ENCODE assay signal across 8 cellular contexts in genomic region chr4:38675167-38676121, GRCh38. TPM values are rescaled to one million over a fixed set of nuclear protein-coding genes. Genes with fewer than 3 reads are reported as not detected.
DNase-seq lines count a peak whose midpoint lies in the region; ATAC-seq and TF ChIP-seq lines count a peak whose summit lies in the region.

No MANE protein-coding gene starts in this region.

- peak; percentile 31 for ATAC-seq in HG03095 (IDR thresholded peaks at IDR 0.05; ENCODE audit: unreplicated experiment)
- ATAC-seq in left colon: peak; percentile 13
- ATAC-seq in HG03108 (IDR thresholded peaks at IDR 0.05; ENCODE audit: unreplicated experiment): no peak

- intact Hi-C loops in left colon (cut with DNase I, micrococcal nuclease): loop anchor here (2.0 to 10.0 kb wide), 3 partner anchors 351 to 611 kb away; no protein-coding TSS in a partner anchor

- peak; percentile 74 to 77 for DNase-seq in NCI-H446 (lab: John Stamatoyannopoulos, UW)
- DNase-seq in activated CD4-positive, alpha-beta T cell treated with anti-CD3 and anti-CD28 coated beads for 1 hour: peak; percentile 66
- peak; percentile 69 for DNase-seq in cerebellum (ENCODE audit: low spot score)
- DNase-seq in left colon: peak; percentile 74 to 89
- DNase-seq in stimulated activated CD4-positive, alpha-beta T cell treated with anti-CD3 and anti-CD28 coated beads, Interleukin-1b, Interleukin-23, amount 100 ng/mL, for 24 hours (ENCODE audit: low read depth in 4 of 4, low spot score in 1 of 4): peak; percentile 70 to 81 (median 74)

- peak; percentile 80 for TF ChIP-seq CTCF in GM12873 (IDR thresholded peaks at IDR 0.05; ENCODE audit: insufficient read depth, low read depth, low read length, missing control alignments)

RNA-seq across cellular contexts. Expression of gene KLF3, which starts 11.4 kb away (rescaled TPM):
- total RNA-seq in cerebellum: 24.8 TPM
- 100 to 1,000 TPM; 146 to 153 TPM for total RNA-seq in left colon
